In genomic region chr7:125363873-125364272, GRCh38 we compare ENCODE assay signal across 20 cellular contexts.
"Had no signal": no experiment of that assay in that cellular context is flagged by ENCODE, and none has a peak within 500 bp of the region (broad histone marks: within the 10 kb centered on the region; RNA-seq: fewer than 3 reads in every experiment).

No MANE protein-coding gene starts in this region.

- H3K27me3 Mint-ChIP-seq: activated CD4-positive, alpha-beta T cell treated with anti-CD3 and anti-CD28 coated beads, Interleukin-2, amount 10 ng/mL, durations not matched to agents 24 days and 14 days; activated CD8-positive, alpha-beta T cell treated with anti-CD3 and anti-CD28 coated beads for 36 hours; activated T-helper 17 cell treated with anti-CD3 and anti-CD28 coated beads, Interleukin-2, amount 50 U/mL, for 72 hours; T-cell had no signal

- H3K27ac Mint-ChIP-seq: activated CD4-positive, alpha-beta T cell treated with anti-CD3 and anti-CD28 coated beads, Interleukin-2, amount 10 ng/mL, durations not matched to agents 24 days and 14 days; activated CD8-positive, alpha-beta T cell treated with anti-CD3 and anti-CD28 coated beads for 36 hours; activated T-helper 17 cell treated with anti-CD3 and anti-CD28 coated beads, Interleukin-2, amount 50 U/mL, for 72 hours; T-cell had no signal

- DNase-seq: activated CD4-positive, alpha-beta T cell treated with anti-CD3 and anti-CD28 coated beads, Interleukin-2, amount 10 ng/mL, durations not matched to agents 24 days and 14 days; activated CD8-positive, alpha-beta T cell treated with anti-CD3 and anti-CD28 coated beads for 36 hours; activated naive CD4-positive, alpha-beta T cell; activated T-cell treated with anti-CD3 and anti-CD28 coated beads, Interleukin-2, amount 50 U/mL, for 1 hour; dermis blood vessel endothelial cell; effector memory CD4-positive, alpha-beta T cell; gastrocnemius medialis; heart left ventricle; kidney glomerular epithelial cell; left ventricle myocardium superior; spleen; stimulated activated naive CD4-positive, alpha-beta T cell; T-cell; thyroid gland had no signal

- H3K4me3 Mint-ChIP-seq: activated CD4-positive, alpha-beta T cell treated with anti-CD3 and anti-CD28 coated beads, Interleukin-2, amount 10 ng/mL, durations not matched to agents 24 days and 14 days; activated CD8-positive, alpha-beta T cell treated with anti-CD3 and anti-CD28 coated beads for 36 hours; activated T-helper 17 cell treated with anti-CD3 and anti-CD28 coated beads, Interleukin-2, amount 50 U/mL, for 72 hours; neural crest cell; T-cell had no signal

- H3K9me3 Mint-ChIP-seq: neural crest cell had no signal

- H3K4me1 Mint-ChIP-seq: activated CD4-positive, alpha-beta T cell treated with anti-CD3 and anti-CD28 coated beads, Interleukin-2, amount 10 ng/mL, durations not matched to agents 24 days and 14 days; activated T-helper 17 cell treated with anti-CD3 and anti-CD28 coated beads, Interleukin-2, amount 50 U/mL, for 72 hours; neural crest cell; T-cell had no signal

- H3K36me3 Mint-ChIP-seq: T-cell had no signal

- H3K4me3 ChIP-seq: breast epithelium, gastrocnemius medialis, heart left ventricle, prostate gland, SK-N-MC, spleen, thyroid gland had no signal

- ATAC-seq: activated CD8-positive, alpha-beta T cell treated with anti-CD3 and anti-CD28 coated beads for 36 hours; activated T-helper 17 cell treated with anti-CD3 and anti-CD28 coated beads, Interleukin-2, amount 50 U/mL, for 72 hours; gastrocnemius medialis; heart left ventricle; left ventricle myocardium superior; sciatic nerve; T-cell had no signal
